In the genomic region with DNA sequence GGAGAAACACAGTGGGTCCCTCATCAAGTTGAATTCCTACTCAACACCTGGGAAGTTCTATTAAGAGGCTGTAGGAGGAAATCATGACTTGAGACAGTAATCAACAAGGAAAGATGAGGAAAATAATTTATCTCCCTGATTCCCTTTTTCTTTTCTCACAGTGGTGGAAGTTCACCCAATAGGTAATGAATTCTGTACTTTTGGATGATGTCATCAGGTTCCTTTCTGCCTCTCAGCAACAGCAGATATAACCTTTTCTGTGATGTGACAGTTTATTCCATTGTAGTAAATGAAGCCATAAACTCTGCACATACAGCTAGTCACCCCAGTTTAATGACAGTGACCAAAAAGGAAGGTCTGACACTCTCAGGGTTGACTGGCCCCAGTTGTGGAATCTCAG, we compare ENCODE assay signal across 7 cellular contexts.
"Had no signal": no experiment of that assay in that cellular context is flagged by ENCODE, and none has a peak within 500 bp of the region (broad histone marks: within the 10 kb centered on the region; RNA-seq: fewer than 3 reads in every experiment).

No MANE protein-coding gene starts in this region.

- FAIRE-seq: G401.6, GM12891, GM12892, GM18507, GM19239 had no signal

- DNase-seq: GDM1, GF-D8 had no signal
